Comparison of ENCODE assay signal across 1 cellular context in genomic region chr3:16485024-16485992, GRCh38.
TF ChIP-seq lines count a peak whose summit lies in the region.

No MANE protein-coding gene starts in this region.

TF ChIP-seq in GM12878, 131 proteins besides CTCF, POLR2A, EP300 and RAD21 (continued from another document):
- TF ChIP-seq ZBTB40 (IDR thresholded peaks at IDR 0.05; ENCODE audit: borderline replicate concordance) (peak; percentile 70), HDAC6 (IDR thresholded peaks at IDR 0.05; ENCODE audit: unreplicated experiment) (no peak)
TF ChIP-seq in GM12878: peak in this region for 1.
